In genomic region chr11:15654397-15654915, GRCh38 we compare ENCODE assay signal across 22 cellular contexts.
"Had no signal": no experiment of that assay in that cellular context is flagged by ENCODE, and none has a peak within 500 bp of the region (broad histone marks: within the 10 kb centered on the region; RNA-seq: fewer than 3 reads in every experiment).

No MANE protein-coding gene starts in this region.

- H3K36me3 ChIP-seq: breast epithelium, heart left ventricle, left lung, ovary, prostate gland, spleen, upper lobe of left lung had no signal

- H3K36me3 Mint-ChIP-seq: activated naive CD8-positive, alpha-beta T cell treated with anti-CD3 and anti-CD28 coated beads, Interleukin-2, amount 10 ng/mL, durations not matched to agents 7 days and 5 days; naive thymus-derived CD8-positive, alpha-beta T cell had no signal

- H3K9me3 Mint-ChIP-seq: activated naive CD4-positive, alpha-beta T cell treated with anti-CD3 and anti-CD28 coated beads for 36 hours; activated naive CD8-positive, alpha-beta T cell treated with anti-CD3 and anti-CD28 coated beads, Interleukin-2, amount 10 ng/mL, durations not matched to agents 7 days and 5 days; activated T-cell treated with anti-CD3 and anti-CD28 coated beads, Interleukin-2, amount 50 U/mL, for 72 hours; central memory CD8-positive, alpha-beta T cell; T-helper 1 cell treated with Interleukin-12 subunit alpha and Interleukin-12 subunit beta and Interleukin-4 antibody, amounts not matched to agents 30 μg/mL and 1 μg/mL, for 36 hours had no signal

- H3K27me3 ChIP-seq: breast epithelium, ovary had no signal

- H3K27ac Mint-ChIP-seq: activated naive CD4-positive, alpha-beta T cell treated with anti-CD3 and anti-CD28 coated beads for 36 hours; activated naive CD8-positive, alpha-beta T cell treated with anti-CD3 and anti-CD28 coated beads, Interleukin-2, amount 10 ng/mL, durations not matched to agents 7 days and 5 days; activated T-cell treated with anti-CD3 and anti-CD28 coated beads, Interleukin-2, amount 50 U/mL, for 72 hours; naive thymus-derived CD8-positive, alpha-beta T cell; T-helper 1 cell treated with Interleukin-12 subunit alpha and Interleukin-12 subunit beta and Interleukin-4 antibody, amounts not matched to agents 30 μg/mL and 1 μg/mL, for 36 hours had no signal

- H3K4me1 ChIP-seq: breast epithelium, prostate gland had no signal

- DNase-seq: activated CD4-positive, alpha-beta T cell treated with anti-CD3 and anti-CD28 coated beads for 4 hours; activated CD4-positive, alpha-beta T cell treated with anti-CD3 and anti-CD28 coated beads, Interleukin-2, amount 50 U/mL, for 48 hours; activated CD4-positive, CD25-positive, alpha-beta regulatory T cell; activated effector memory CD4-positive, alpha-beta T cell treated with Interleukin-2 at 50 U/mL for 16 hours; activated naive CD4-positive, alpha-beta T cell treated with anti-CD3 and anti-CD28 coated beads for 36 hours; activated naive CD8-positive, alpha-beta T cell treated with anti-CD3 and anti-CD28 coated beads, Interleukin-2, amount 10 ng/mL, durations not matched to agents 7 days and 5 days; activated T-cell treated with anti-CD3 and anti-CD28 coated beads, Interleukin-2, amount 50 U/mL, for 72 hours; amniotic stem cell; dorsolateral prefrontal cortex; heart left ventricle; left lung; naive thymus-derived CD8-positive, alpha-beta T cell; ovary; spleen; stimulated activated CD4-positive, alpha-beta T cell treated with anti-CD3 and anti-CD28 coated beads, Interleukin-4, amount 100 ng/mL, for 1 hour; stimulated activated naive CD4-positive, alpha-beta T cell; upper lobe of left lung had no signal

- H3K4me3 Mint-ChIP-seq: activated naive CD4-positive, alpha-beta T cell treated with anti-CD3 and anti-CD28 coated beads for 36 hours; activated naive CD8-positive, alpha-beta T cell treated with anti-CD3 and anti-CD28 coated beads, Interleukin-2, amount 10 ng/mL, durations not matched to agents 7 days and 5 days; activated T-cell treated with anti-CD3 and anti-CD28 coated beads, Interleukin-2, amount 50 U/mL, for 72 hours; central memory CD8-positive, alpha-beta T cell; naive thymus-derived CD8-positive, alpha-beta T cell; T-helper 1 cell treated with Interleukin-12 subunit alpha and Interleukin-12 subunit beta and Interleukin-4 antibody, amounts not matched to agents 30 μg/mL and 1 μg/mL, for 36 hours had no signal

- H3K9me3 ChIP-seq: breast epithelium, heart left ventricle, left lung, ovary, prostate gland, spleen, upper lobe of left lung had no signal

- H3K27ac ChIP-seq: breast epithelium, dorsolateral prefrontal cortex, heart left ventricle, left lung, ovary, prostate gland, spleen, upper lobe of left lung had no signal

- H3K4me3 ChIP-seq: breast epithelium, dorsolateral prefrontal cortex, heart left ventricle, left lung, lung, ovary, prostate gland, spleen, upper lobe of left lung had no signal

- H3K4me1 Mint-ChIP-seq: activated naive CD8-positive, alpha-beta T cell treated with anti-CD3 and anti-CD28 coated beads, Interleukin-2, amount 10 ng/mL, durations not matched to agents 7 days and 5 days; central memory CD8-positive, alpha-beta T cell had no signal
